10 cellular contexts compared by ENCODE assay signal in genomic region chr7:138608292-138608691, GRCh38.
DNase-seq lines count a peak whose midpoint lies in the region; ATAC-seq and TF ChIP-seq lines count a peak whose summit lies in the region.
"Had no signal": no experiment of that assay in that cellular context is flagged by ENCODE, and none has a peak within 500 bp of the region (broad histone marks: within the 10 kb centered on the region; RNA-seq: fewer than 3 reads in every experiment).

No MANE protein-coding gene starts in this region.

- intact Hi-C loops in breast epithelium (cut with DNase I; ENCODE audit: low total_unique reads) = no loop called here

- H3K36me3 Mint-ChIP-seq in progenitor cell of endocrine pancreas (ENCODE audit: insufficient read depth) = peaks cover 4% of the 10 kb centered on the region

- H3K27ac ChIP-seq in breast epithelium = no peak overlapping the region
- H3K27ac ChIP-seq: heart left ventricle, neutrophil had no signal

- no peak overlapping the region for H3K9ac ChIP-seq in adipocyte (ENCODE audit: low read length)

- H3K4me3 ChIP-seq in adipocyte (ENCODE audit: low read length) (no peak overlapping the region), breast epithelium (no peak overlapping the region)
- H3K4me3 ChIP-seq: heart left ventricle had no signal

- TF ChIP-seq CTCF in progenitor cell of endocrine pancreas (IDR thresholded peaks at IDR 0.05; ENCODE audit: unreplicated experiment) = no peak
- no peak for TF ChIP-seq CTCF in breast epithelium (IDR thresholded peaks at IDR 0.05)

- peaks cover 38% of the 10 kb centered on the region for H3K4me1 Mint-ChIP-seq in progenitor cell of endocrine pancreas (ENCODE audit: low read depth)

- H3K9me3 Mint-ChIP-seq in progenitor cell of endocrine pancreas (ENCODE audit: low read depth) = peaks cover 8% of the 10 kb centered on the region

- H3K27me3 ChIP-seq in adipocyte (replicated peaks; ENCODE audit: control insufficient read depth, insufficient read depth, low read length) (no peaks in the 10 kb centered on the region), breast epithelium (no peaks in the 10 kb centered on the region)
- H3K27me3 ChIP-seq: heart left ventricle, neutrophil had no signal

- ATAC-seq in GM18508 (IDR thresholded peaks at IDR 0.05; ENCODE audit: insufficient read depth, unreplicated experiment) = peak; percentile 67
- ATAC-seq in HG02610 (IDR thresholded peaks at IDR 0.05; ENCODE audit: unreplicated experiment) = peak; percentile 69
- ATAC-seq: heart left ventricle had no signal

- no peaks in the 10 kb centered on the region for H3K27me3 Mint-ChIP-seq in progenitor cell of endocrine pancreas

- peak overlapping the region; percentile 94 for H3K27ac Mint-ChIP-seq in progenitor cell of endocrine pancreas

- H3K36me3 ChIP-seq in adipocyte (ENCODE audit: control insufficient read depth, insufficient read depth, low read length, severe bottlenecking) (no peaks in the 10 kb centered on the region), breast epithelium (no peaks in the 10 kb centered on the region)
- H3K36me3 ChIP-seq: heart left ventricle, neutrophil had no signal

- DNase-seq in adipocyte (ENCODE audit: low read depth) (peak; percentile 8), progenitor cell of endocrine pancreas (ENCODE audit: low spot score, unreplicated experiment) (no peak), breast epithelium (ENCODE audit: low spot score in 2 of 2) (no peak), cortex of kidney (lab: John Stamatoyannopoulos, UW) (no peak), GDM1 (lab: John Stamatoyannopoulos, UW) (no peak)
- DNase-seq: heart left ventricle, NCI-H1694 treated with DMSO at 0.1 percent for 48 hours had no signal

- no peak for TF ChIP-seq POLR2A in breast epithelium (IDR thresholded peaks at IDR 0.05)

- H3K9me3 ChIP-seq in adipocyte (ENCODE audit: control insufficient read depth, low read length) (no peaks in the 10 kb centered on the region), breast epithelium (no peaks in the 10 kb centered on the region)
- H3K9me3 ChIP-seq: neutrophil had no signal

- peak overlapping the region; percentile 26 for H3K4me3 Mint-ChIP-seq in progenitor cell of endocrine pancreas (ENCODE audit: low read depth)

- no peaks in the 10 kb centered on the region for H3K4me1 ChIP-seq in adipocyte (ENCODE audit: control insufficient read depth, insufficient read depth, low read length)
- no peaks in the 10 kb centered on the region for H3K4me1 ChIP-seq in breast epithelium
